ENCODE assay signal across 4 cellular contexts in the genomic region with DNA sequence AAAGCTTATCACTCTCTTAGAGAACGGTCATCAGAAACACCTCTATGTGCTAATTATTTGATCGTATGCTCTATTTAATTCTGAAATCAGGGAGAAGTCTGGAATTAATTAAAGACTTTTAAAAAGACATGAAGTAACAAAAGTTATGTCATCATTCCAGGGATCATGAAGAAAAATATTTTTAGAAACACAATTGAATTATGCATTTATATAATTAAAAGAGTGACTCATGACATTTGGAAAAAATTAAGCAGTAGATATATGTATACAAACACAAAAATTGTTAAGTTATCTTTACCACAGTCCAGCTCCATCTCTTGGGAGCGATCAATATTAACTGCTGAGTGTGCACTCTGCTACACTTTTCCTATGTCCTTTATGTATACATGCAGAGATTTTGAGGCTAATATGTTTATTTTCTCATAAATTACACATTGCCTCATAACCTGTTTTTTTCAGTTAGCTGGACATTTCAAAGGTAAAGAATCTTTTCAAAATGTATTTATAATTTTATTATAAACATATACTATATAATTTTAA.
TF ChIP-seq lines count a peak whose summit lies in the region.

No MANE protein-coding gene starts in this region.

TF ChIP-seq in SK-N-SH treated with all-trans-retinoic acid at 6 μM for 48 hours, 23 proteins besides CTCF, POLR2A, EP300 and RAD21 (continues in another document):
- TF ChIP-seq OSR1 (CRISPR knock-in tag; IDR thresholded peaks at IDR 0.05), result no peak
- 0 out of 2 replicates have a peak, but pooled peaks have one; percentile 14 for TF ChIP-seq ESRRG (CRISPR knock-in tag; IDR thresholded peaks at IDR 0.05)
- TF ChIP-seq ARNTL (CRISPR knock-in tag; IDR thresholded peaks at IDR 0.05; ENCODE audit: borderline replicate concordance, low read depth), result no peak
- no peak for TF ChIP-seq RARB (CRISPR knock-in tag; IDR thresholded peaks at IDR 0.05)
- no peak for TF ChIP-seq GLIS3 (CRISPR knock-in tag; IDR thresholded peaks at IDR 0.05)
- no peak for TF ChIP-seq ZC3H10 (CRISPR knock-in tag; IDR thresholded peaks at IDR 0.05)
- TF ChIP-seq ZFP3 (CRISPR knock-in tag; IDR thresholded peaks at IDR 0.05), result 0 out of 2 replicates have a peak, but pooled peaks have one; percentile 27
- TF ChIP-seq ZNF565 (CRISPR knock-in tag; conservative IDR thresholded peaks at IDR 0.05; ENCODE audit: low read depth), result no peak
- peak; percentile 84 for TF ChIP-seq ISL1 (CRISPR knock-in tag; IDR thresholded peaks at IDR 0.05)
- TF ChIP-seq CREB5 (CRISPR knock-in tag; IDR thresholded peaks at IDR 0.05; ENCODE audit: low read depth), result peak; percentile 95
- peak; percentile 30; the same call in 1 of the 2 replicates for TF ChIP-seq ZNF8 (CRISPR knock-in tag; IDR thresholded peaks at IDR 0.05)
- TF ChIP-seq CSDC2 (CRISPR knock-in tag; IDR thresholded peaks at IDR 0.05), result no peak
- TF ChIP-seq TOX (CRISPR knock-in tag; IDR thresholded peaks at IDR 0.05; ENCODE audit: borderline replicate concordance), result no peak
- peak; percentile 84 for TF ChIP-seq TCF4 (CRISPR knock-in tag; IDR thresholded peaks at IDR 0.05; ENCODE audit: borderline replicate concordance)
- no peak for TF ChIP-seq BACH2 (CRISPR knock-in tag; IDR thresholded peaks at IDR 0.05; ENCODE audit: borderline replicate concordance)

TF ChIP-seq in SK-N-SH, 30 proteins besides CTCF, POLR2A, EP300 and RAD21:
- TF ChIP-seq RXRA (IDR thresholded peaks at IDR 0.05; ENCODE audit: borderline replicate concordance, low read depth), result no peak
- no peak for TF ChIP-seq EZH2phosphoT487 (IDR thresholded peaks at IDR 0.05; ENCODE audit: borderline replicate concordance, low read depth)
- no peak for TF ChIP-seq FOXJ3 (CRISPR knock-in tag; IDR thresholded peaks at IDR 0.05)
- no peak for TF ChIP-seq SIN3A (IDR thresholded peaks at IDR 0.05; ENCODE audit: borderline replicate concordance, low read depth, low read length)
- no peak for TF ChIP-seq SMC3 (IDR thresholded peaks at IDR 0.05; ENCODE audit: low read depth, low read length)
- TF ChIP-seq IRF3 (IDR thresholded peaks at IDR 0.05; ENCODE audit: low read depth, low read length), result no peak
- TF ChIP-seq POLR2AphosphoS5 (IDR thresholded peaks at IDR 0.05; ENCODE audit: low read depth, low read length), result no peak
- TF ChIP-seq YY1 (IDR thresholded peaks at IDR 0.05; ENCODE audit: low read depth), result no peak
- TF ChIP-seq, protein P1, sequence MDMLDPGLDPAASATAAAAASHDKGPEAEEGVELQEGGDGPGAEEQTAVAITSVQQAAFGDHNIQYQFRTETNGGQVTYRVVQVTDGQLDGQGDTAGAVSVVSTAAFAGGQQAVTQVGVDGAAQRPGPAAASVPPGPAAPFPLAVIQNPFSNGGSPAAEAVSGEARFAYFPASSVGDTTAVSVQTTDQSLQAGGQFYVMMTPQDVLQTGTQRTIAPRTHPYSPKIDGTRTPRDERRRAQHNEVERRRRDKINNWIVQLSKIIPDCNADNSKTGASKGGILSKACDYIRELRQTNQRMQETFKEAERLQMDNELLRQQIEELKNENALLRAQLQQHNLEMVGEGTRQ (IDR thresholded peaks at IDR 0.05; ENCODE audit: borderline replicate concordance, low read depth, low read length), result no peak
- no peak for TF ChIP-seq USF1 (IDR thresholded peaks at IDR 0.05; ENCODE audit: borderline replicate concordance, low read depth)
- no peak for TF ChIP-seq GABPA (IDR thresholded peaks at IDR 0.05; ENCODE audit: low read depth)
- TF ChIP-seq MXI1 (IDR thresholded peaks at IDR 0.05; ENCODE audit: low read depth, low read length), result no peak
- no peak for TF ChIP-seq RCOR1 (IDR thresholded peaks at IDR 0.05; ENCODE audit: low read length)
- no peak for TF ChIP-seq MAX (IDR thresholded peaks at IDR 0.05; ENCODE audit: low read depth)
- TF ChIP-seq NRF1 (IDR thresholded peaks at IDR 0.05; ENCODE audit: low read depth, low read length), result no peak

TF ChIP-seq in A549, 52 proteins besides CTCF, POLR2A, EP300 and RAD21:
- TF ChIP-seq SREBF2 (IDR thresholded peaks at IDR 0.05), result no peak
- TF ChIP-seq HOXB5 (CRISPR knock-in tag; IDR thresholded peaks at IDR 0.05), result no peak
- no peak for TF ChIP-seq ZSCAN20 (CRISPR knock-in tag; IDR thresholded peaks at IDR 0.05)
- TF ChIP-seq MAFK (IDR thresholded peaks at IDR 0.05; ENCODE audit: partially characterized antibody), result peak; percentile 69
- TF ChIP-seq RFX5 (IDR thresholded peaks at IDR 0.05), result no peak

TF ChIP-seq in IMR-90, 13 proteins besides CTCF, POLR2A, EP300 and RAD21:
- TF ChIP-seq, protein P1 (IDR thresholded peaks at IDR 0.05; ENCODE audit: low read depth, low read length), result no peak
- TF ChIP-seq SMC3 (IDR thresholded peaks at IDR 0.05; ENCODE audit: low read depth, low read length) (no peak), FOS (IDR thresholded peaks at IDR 0.05; ENCODE audit: low read depth, low read length) (no peak), MAFK (IDR thresholded peaks at IDR 0.05; ENCODE audit: low read depth, low read length) (peak; percentile 69), BHLHE40 (IDR thresholded peaks at IDR 0.05; ENCODE audit: low read depth, low read length) (no peak), MAZ (IDR thresholded peaks at IDR 0.05; ENCODE audit: borderline replicate concordance, low read depth, low read length) (no peak), CEBPB (IDR thresholded peaks at IDR 0.05; ENCODE audit: low read depth, low read length) (no peak)
